8 cellular contexts compared by ENCODE assay signal in the genomic region with DNA sequence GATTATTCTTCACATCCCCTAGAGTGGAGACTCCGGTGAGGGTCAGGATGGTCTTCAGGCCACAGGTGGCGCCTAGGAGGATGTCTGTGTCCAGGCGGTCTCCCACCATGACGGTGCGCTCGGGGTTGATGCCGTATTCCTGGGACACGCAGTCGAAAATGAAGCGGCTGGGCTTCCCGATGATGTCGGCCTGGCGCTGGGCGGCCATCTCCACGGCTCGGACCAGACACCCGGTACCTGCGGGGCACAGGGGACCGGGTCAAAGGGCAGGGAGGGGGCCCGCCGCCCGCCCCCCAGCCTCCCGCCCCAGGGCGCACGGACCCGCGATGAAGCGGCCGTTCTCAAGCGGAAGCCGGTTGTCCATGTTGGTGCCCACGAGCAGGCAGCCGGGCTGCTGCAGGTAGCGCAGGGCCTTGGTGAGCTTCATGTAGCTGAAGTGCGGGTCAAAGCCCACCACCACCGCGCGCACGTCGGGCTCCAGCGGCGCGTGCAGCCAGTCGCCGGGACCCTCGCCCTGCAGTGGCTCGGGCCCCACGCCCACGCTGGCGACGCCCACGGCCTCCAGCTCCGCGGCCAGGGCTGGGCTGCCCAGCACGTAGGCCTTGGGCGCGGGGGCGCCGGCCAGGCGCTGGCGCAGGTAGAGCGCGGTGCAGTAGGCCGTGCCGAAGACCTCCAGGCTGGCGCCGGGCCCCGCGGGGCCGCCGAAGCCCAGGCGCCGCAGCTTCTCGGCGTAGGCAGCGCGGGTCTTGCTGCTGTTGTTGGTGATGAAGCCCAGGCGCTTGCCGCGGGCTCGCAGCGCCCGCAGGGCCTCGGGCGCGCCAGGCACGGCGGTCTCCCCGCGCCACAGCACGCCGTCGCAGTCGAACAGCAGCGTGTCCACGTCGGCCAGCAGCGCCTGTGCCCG. TPM values are rescaled to one million over a fixed set of nuclear protein-coding genes. Genes with fewer than 3 reads are reported as not detected.
DNase-seq lines count a peak whose midpoint lies in the region; ATAC-seq, FAIRE-seq and TF ChIP-seq lines count a peak whose summit lies in the region.

No MANE protein-coding gene starts in this region.

- no peak for TF ChIP-seq CTCF in 22Rv1 (IDR thresholded peaks at IDR 0.05)
- TF ChIP-seq CTCF in MCF 10A (IDR thresholded peaks at IDR 0.05; ENCODE audit: unreplicated experiment): no peak
- no peak for TF ChIP-seq CTCF in mucosa of descending colon (IDR thresholded peaks at IDR 0.05)

- intact Hi-C loops in MCF 10A (cut with micrococcal nuclease) (loop anchor here (5.0 kb wide), 1 partner anchor 62 kb away; no protein-coding TSS in a partner anchor), mucosa of descending colon (cut with DNase I, micrococcal nuclease) (no loop called here)

- no peaks in the 10 kb centered on the region for H3K36me3 ChIP-seq in mucosa of descending colon (ENCODE audit: low read depth)

- H3K9me3 Mint-ChIP-seq in IgD-negative memory B cell: no peaks in the 10 kb centered on the region
- H3K9me3 Mint-ChIP-seq in MCF 10A (ENCODE audit: unreplicated experiment): no peaks in the 10 kb centered on the region

- TSS peak; percentile 61 for BruUV-seq in MCF 10A (replicated peaks; lab: Mats Ljungman, UMichigan)

- DNase-seq in MCF 10A (ENCODE audit: unreplicated experiment): no peak
- DNase-seq in mucosa of descending colon: peak in 1 of 3 donors; percentile 63
- DNase-seq in islet precursor cell: no peak
- DNase-seq in urothelium cell line (ENCODE audit: low spot score): no peak

- peak overlapping the region; percentile 54 for H3K4me3 ChIP-seq in mucosa of descending colon

- ATAC-seq in GM18870 (IDR thresholded peaks at IDR 0.05; ENCODE audit: unreplicated experiment) (peak; percentile 3), mucosa of descending colon (no peak), GM21619 (IDR thresholded peaks at IDR 0.05; ENCODE audit: unreplicated experiment) (no peak)

- H3K27ac Mint-ChIP-seq in IgD-negative memory B cell (peak overlapping the region; percentile 83 to 96 (median 94)), MCF 10A (ENCODE audit: low read depth, unreplicated experiment) (peak overlapping the region; percentile 33)

- FAIRE-seq in urothelium cell line (lab: Jason Lieb, UNC): no peak

- H3K4me3 Mint-ChIP-seq in IgD-negative memory B cell (peak overlapping the region; percentile 68 to 94 (median 87)), MCF 10A (ENCODE audit: unreplicated experiment) (peak overlapping the region; percentile 77)

- no peaks in the 10 kb centered on the region for H3K9me3 ChIP-seq in mucosa of descending colon

- POLR2A ChIA-PET in MCF 10A (lab: Yijun Ruan, JAX): interaction anchor here (0.6 to 3.3 kb wide), 19 partner anchors 8 to 863 kb away, joined by 3 to 40 read pairs (median 4); a partner anchor contains a TSS

- peaks cover 19% of the 10 kb centered on the region for H3K4me1 ChIP-seq in mucosa of descending colon (ENCODE audit: low read depth)

- H3K4me1 Mint-ChIP-seq in IgD-negative memory B cell (peaks cover 10 to 13% (median 11%) of the 10 kb centered on the region in 3 donors), MCF 10A (ENCODE audit: insufficient read depth, unreplicated experiment) (peaks cover 18% of the 10 kb centered on the region)

- CTCF ChIA-PET in MCF 10A (lab: Yijun Ruan, JAX): interaction anchor here (0.9 to 1.3 kb wide), 2 partner anchors 37 to 93 kb away, joined by 3 to 4 read pairs; a partner anchor contains a TSS

- H3K27me3 Mint-ChIP-seq in IgD-negative memory B cell (no peaks in the 10 kb centered on the region), MCF 10A (ENCODE audit: insufficient read depth, unreplicated experiment) (no peaks in the 10 kb centered on the region)

- H3K36me3 Mint-ChIP-seq in IgD-negative memory B cell: no peaks in the 10 kb centered on the region
- peaks cover 18% of the 10 kb centered on the region for H3K36me3 Mint-ChIP-seq in MCF 10A (ENCODE audit: insufficient read depth, unreplicated experiment)

- peak overlapping the region; percentile 99 for H3K27ac ChIP-seq in 22Rv1

RNA-seq across cellular contexts. Expression of a gene that starts 0.6 kb away (rescaled TPM):
- polyA plus RNA-seq in IgD-negative memory B cell: 6.4 TPM
- total RNA-seq in MCF 10A (2022) (11.3 and 12.0 TPM in 2 replicates), mucosa of descending colon (10 to 100 TPM; 15.5 to 19.7 (median 17.6) TPM)

RNA-seq across cellular contexts. Expression of a gene that starts 3.4 kb away (rescaled TPM):
- 0.35 TPM for polyA plus RNA-seq in IgD-negative memory B cell
- total RNA-seq in MCF 10A (2022) (4.6 and 5.2 TPM in 2 replicates), mucosa of descending colon (10 to 100 TPM in 2 of 3 donors, 1 to 10 TPM in 1; 8.4 to 12.3 (median 12.1) TPM)

RNA-seq across cellular contexts. Expression of a gene that starts 8.8 kb away (rescaled TPM):
- 44.1 TPM for polyA plus RNA-seq in IgD-negative memory B cell
- total RNA-seq in MCF 10A (2022) (63.4 and 87.6 TPM in 2 replicates), mucosa of descending colon (10 to 100 TPM; 25.5 to 30.9 (median 29.8) TPM)

RNA-seq across cellular contexts. Expression of a gene that starts 9.3 kb away (rescaled TPM):
- 23.2 TPM for polyA plus RNA-seq in IgD-negative memory B cell
- 26.2 and 28.4 TPM in 2 replicates for total RNA-seq in MCF 10A (2022)
- 10 to 100 TPM; 23.5 to 28.3 (median 24.2) TPM for total RNA-seq in mucosa of descending colon

RNA-seq across cellular contexts. Expression of a gene that starts 17.7 kb away (rescaled TPM):
- polyA plus RNA-seq in IgD-negative memory B cell: not detected
- total RNA-seq in MCF 10A (2022): 0.10 and 0.14 TPM in 2 replicates
- total RNA-seq in mucosa of descending colon: 1 to 10 TPM in 2 of 3 donors, under 1 TPM in 1; 0.06 to 1.5 (median 1.0) TPM
